Comparison of ENCODE assay signal across 18 cellular contexts in genomic region chr9:124452841-124453585, GRCh38. TPM values are rescaled to one million over a fixed set of nuclear protein-coding genes. Genes with fewer than 3 reads are reported as not detected.
DNase-seq lines count a peak whose midpoint lies in the region; ATAC-seq, FAIRE-seq and TF ChIP-seq lines count a peak whose summit lies in the region.
"Had no signal": no experiment of that assay in that cellular context is flagged by ENCODE, and none has a peak within 500 bp of the region (broad histone marks: within the 10 kb centered on the region; RNA-seq: fewer than 3 reads in every experiment).

No MANE protein-coding gene starts in this region.

- H2AFZ ChIP-seq in H1 (ENCODE audit: low read length) (no peak overlapping the region; the same call in 1 of the 2 replicates), mesenchymal stem cell (ENCODE audit: low read depth, low read length) (no peak overlapping the region)

- no peak overlapping the region for H2BK5ac ChIP-seq in H1 (ENCODE audit: low read depth, low read length)
- no peak overlapping the region for H2BK5ac ChIP-seq in mesenchymal stem cell (ENCODE audit: low read depth, low read length, poor library complexity, severe bottlenecking)

- H3K18ac ChIP-seq in H1 (ENCODE audit: extremely low read depth, low read length) (peak overlapping the region; percentile 48; the same call in 1 of the 2 replicates), mesenchymal stem cell (ENCODE audit: low read depth in 1 of 2, low read length in 2 of 2) (no peak overlapping the region)

- no peaks in the 10 kb centered on the region for H3K79me2 ChIP-seq in H1 (ENCODE audit: control insufficient read depth in 1 of 2, insufficient read depth in 2 of 2, low read length in 2 of 2)

- H3K9me3 ChIP-seq in H1 (ENCODE audit: insufficient read depth in 2 of 2, low read depth in 1 of 2, low read length in 1 of 2) (peaks cover 0 to 4% of the 10 kb centered on the region in 2 experiments; a peak in 2 of 4 replicates), mesenchymal stem cell (ENCODE audit: control insufficient read depth, low read length) (no peaks in the 10 kb centered on the region)

- H3K4me1 ChIP-seq in H1 (replicated peaks in 1 of 4; ENCODE audit: control insufficient read depth in 3 of 4, insufficient read depth in 4 of 4, low read length in 3 of 4) (peaks cover 0 to 16% (median 15%) of the 10 kb centered on the region in 4 experiments; a peak in 6 of 7 replicates), mesenchymal stem cell (ENCODE audit: control insufficient read depth, insufficient read depth, low read depth, low read length) (peaks cover 16% of the 10 kb centered on the region)

- no peak for TF ChIP-seq RAD21 in H1 (IDR thresholded peaks at IDR 0.05 in 1 of 2, conservative IDR thresholded peaks at IDR 0.05 in 1 of 2; ENCODE audit: low read depth in 2 of 2, low read length in 2 of 2)

- H3K4ac ChIP-seq in H1 (replicated peaks; ENCODE audit: insufficient read length, low read depth, low read length) (no peak overlapping the region), mesenchymal stem cell (ENCODE audit: low read depth in 1 of 2, low read length in 2 of 2) (no peak overlapping the region)

- H3K36me3 ChIP-seq in H1 (ENCODE audit: control insufficient read depth in 2 of 4, insufficient read depth in 4 of 4, low read length in 3 of 4) (peaks cover 0 to 3% (median 0%) of the 10 kb centered on the region in 4 experiments; a peak in 1 of 8 replicates), mesenchymal stem cell (ENCODE audit: control insufficient read depth in 1 of 2, insufficient read depth in 2 of 2, low read depth in 1 of 2, low read length in 2 of 2) (peaks cover 0 to 2% of the 10 kb centered on the region in 2 experiments)
- H3K36me3 ChIP-seq: gastroesophageal sphincter had no signal

- H2AK5ac ChIP-seq in H1 (ENCODE audit: low read depth, low read length) (no peak overlapping the region), mesenchymal stem cell (ENCODE audit: low read length, severe bottlenecking) (no peak overlapping the region)

- H3K56ac ChIP-seq in H1 (replicated peaks; ENCODE audit: insufficient read length, low read depth, low read length): no peak overlapping the region

- intact Hi-C loops in natural killer cell (cut with micrococcal nuclease): no loop called here

- H3K9me3 Mint-ChIP-seq in natural killer cell treated with Interleukin-12 subunit alpha and Interleukin-12 subunit beta and Interleukin-15 and Interleukin-18, amount 100 ng/mL, for 72 hours: no peaks in the 10 kb centered on the region
- H3K9me3 Mint-ChIP-seq in natural killer cell: no peaks in the 10 kb centered on the region
- H3K9me3 Mint-ChIP-seq in activated CD8-positive, alpha-beta T cell treated with anti-CD3 and anti-CD28 coated beads, Interleukin-2, amount 10 ng/mL, durations not matched to agents 7 days and 5 days (ENCODE audit: insufficient read depth): no peaks in the 10 kb centered on the region
- H3K9me3 Mint-ChIP-seq: activated B cell treated with CpG ODN at 0.5 μM for 24 hours, T-cell had no signal

- TF ChIP-seq EP300 in H1 (IDR thresholded peaks at IDR 0.05; ENCODE audit: borderline replicate concordance in 1 of 2, low read depth in 2 of 2, low read length in 2 of 2): no peak

- H2BK12ac ChIP-seq in H1 (ENCODE audit: low read depth, low read length): 0 out of 2 replicates have a peak overlapping the region, but pooled peaks have one; percentile 39
- no peak overlapping the region for H2BK12ac ChIP-seq in mesenchymal stem cell (ENCODE audit: low read length in 2 of 2)

- H3K4me2 ChIP-seq in H1 (ENCODE audit: insufficient read depth in 1 of 2, low read depth in 2 of 2, low read length in 2 of 2) (peak overlapping the region; percentile 51 to 75), mesenchymal stem cell (ENCODE audit: low read length, poor library complexity, severe bottlenecking) (peak overlapping the region; percentile 12)

- H3K36me3 Mint-ChIP-seq in natural killer cell treated with Interleukin-12 subunit alpha and Interleukin-12 subunit beta and Interleukin-15 and Interleukin-18, amount 100 ng/mL, for 72 hours: no peaks in the 10 kb centered on the region
- no peaks in the 10 kb centered on the region for H3K36me3 Mint-ChIP-seq in natural killer cell
- H3K36me3 Mint-ChIP-seq in activated CD8-positive, alpha-beta T cell treated with anti-CD3 and anti-CD28 coated beads, Interleukin-2, amount 10 ng/mL, durations not matched to agents 7 days and 5 days (ENCODE audit: low read depth): no peaks in the 10 kb centered on the region
- H3K36me3 Mint-ChIP-seq: T-cell had no signal

- H3K23me2 ChIP-seq in H1 (ENCODE audit: low read depth, low read length): peaks cover 13% of the 10 kb centered on the region; the same call in 1 of the 2 replicates

- H3K27ac ChIP-seq in H1 (ENCODE audit: low read depth, low read length) (no peak overlapping the region), mesenchymal stem cell (ENCODE audit: low read length, poor library complexity, severe bottlenecking) (no peak overlapping the region)
- H3K27ac ChIP-seq: gastroesophageal sphincter had no signal

- no peaks in the 10 kb centered on the region for H4K20me1 ChIP-seq in H1 (replicated peaks in 1 of 2; ENCODE audit: control insufficient read depth in 1 of 2, insufficient read depth in 2 of 2, low read length in 2 of 2)

- H3K9ac ChIP-seq in H1 (replicated peaks in 1 of 4; ENCODE audit: extremely low read depth in 1 of 4, low read depth in 3 of 4, low read length in 3 of 4): no peak overlapping the region; a peak in 1 of 7 replicates
- no peak overlapping the region for H3K9ac ChIP-seq in mesenchymal stem cell (ENCODE audit: low read length)

- peak; percentile 44 for DNase-seq in natural killer cell treated with Interleukin-12 subunit alpha and Interleukin-12 subunit beta and Interleukin-15 and Interleukin-18, amount 100 ng/mL, for 72 hours (ENCODE audit: low spot score)
- DNase-seq in natural killer cell (no peak), H1 (ENCODE audit: low read depth in 1 of 2, low spot score in 2 of 2) (no peak), mesenchymal stem cell (no peak), foreskin melanocyte (no peak), kidney tubule cell (ENCODE audit: low spot score) (no peak), SIG-M5 treated with dmso at 0.1 percent for 504 hours (lab: John Stamatoyannopoulos, UW; ENCODE audit: unreplicated experiment) (no peak)
- no peak for DNase-seq in activated CD8-positive, alpha-beta T cell treated with anti-CD3 and anti-CD28 coated beads, Interleukin-2, amount 10 ng/mL, durations not matched to agents 7 days and 5 days
- DNase-seq: activated B cell treated with CpG ODN at 0.5 μM for 24 hours, NCI-H2029, NCI-H526 treated with DMSO at 0.1 percent for 48 hours, T-cell had no signal

- H3K27me3 ChIP-seq in H1 (replicated peaks in 1 of 4; ENCODE audit: control insufficient read depth in 3 of 4, extremely low read depth in 1 of 4, insufficient read depth in 3 of 4, low read length in 3 of 4): peaks cover 10 to 33% (median 25%) of the 10 kb centered on the region in 4 experiments
- H3K27me3 ChIP-seq in mesenchymal stem cell (ENCODE audit: control insufficient read depth in 1 of 2, insufficient read depth in 1 of 2, low read length in 2 of 2): peaks cover 64 to 72% of the 10 kb centered on the region in 2 experiments

- H3K23ac ChIP-seq in H1 (ENCODE audit: insufficient read length): no peak overlapping the region
- H3K23ac ChIP-seq in mesenchymal stem cell (ENCODE audit: low read length in 2 of 2): peak overlapping the region in 1 of 2 experiments; percentile 63

- TF ChIP-seq CTCF in natural killer cell (IDR thresholded peaks at IDR 0.05) (no peak), H1 (IDR thresholded peaks at IDR 0.05; ENCODE audit: control extremely low read depth in 1 of 3, insufficient read depth in 1 of 3, low read depth in 1 of 3, low read length in 3 of 3) (no peak)

- H2BK15ac ChIP-seq in H1 (ENCODE audit: low read length): peak overlapping the region; percentile 95
- H2BK15ac ChIP-seq in mesenchymal stem cell (ENCODE audit: low read depth, poor library complexity, severe bottlenecking): no peak overlapping the region

- H3K4me1 Mint-ChIP-seq in natural killer cell treated with Interleukin-12 subunit alpha and Interleukin-12 subunit beta and Interleukin-15 and Interleukin-18, amount 100 ng/mL, for 72 hours (ENCODE audit: low read depth in 2 of 2): no peaks in the 10 kb centered on the region
- H3K4me1 Mint-ChIP-seq in natural killer cell: no peaks in the 10 kb centered on the region
- no peaks in the 10 kb centered on the region for H3K4me1 Mint-ChIP-seq in activated CD8-positive, alpha-beta T cell treated with anti-CD3 and anti-CD28 coated beads, Interleukin-2, amount 10 ng/mL, durations not matched to agents 7 days and 5 days (ENCODE audit: low read depth)
- H3K4me1 Mint-ChIP-seq: activated B cell treated with CpG ODN at 0.5 μM for 24 hours had no signal

- no peak overlapping the region for H4K5ac ChIP-seq in H1 (ENCODE audit: insufficient read length, low read depth, low read length)

- no peak for TF ChIP-seq POLR2A in H1 (IDR thresholded peaks at IDR 0.05; ENCODE audit: control extremely low read depth in 1 of 2, low read depth in 2 of 2, low read length in 2 of 2)

- no peak for FAIRE-seq in H1 (lab: Jason Lieb, UNC)
- FAIRE-seq: RCC 7860 had no signal

- POLR2A ChIA-PET in H1 (lab: Charles Lee; ENCODE audit: partially characterized antibody): interaction anchor here (0.7 to 2.2 kb wide), 4 partner anchors 13 to 25 kb away, joined by 3 to 9 read pairs (median 3); no protein-coding TSS in a partner anchor
- POLR2A ChIA-PET in activated CD8-positive, alpha-beta T cell treated with anti-CD3 and anti-CD28 coated beads, Interleukin-2, amount 10 ng/mL, durations not matched to agents 7 days and 5 days (lab: Charles Lee): no interaction called here

- H3K4me3 ChIP-seq in H1 (ENCODE audit: extremely low read depth in 1 of 4, insufficient read depth in 2 of 4, low read depth in 3 of 4, low read length in 4 of 4) (peak overlapping the region; percentile 29 to 59 (median 29); a peak in 6 of 8 replicates), mesenchymal stem cell (ENCODE audit: insufficient read depth in 1 of 2, low read depth in 1 of 2, low read length in 2 of 2) (peak overlapping the region in 1 of 2 experiments; percentile 11)

- H3K27ac Mint-ChIP-seq in natural killer cell treated with Interleukin-12 subunit alpha and Interleukin-12 subunit beta and Interleukin-15 and Interleukin-18, amount 100 ng/mL, for 72 hours: no peak overlapping the region
- no peak overlapping the region for H3K27ac Mint-ChIP-seq in natural killer cell
- H3K27ac Mint-ChIP-seq in activated CD8-positive, alpha-beta T cell treated with anti-CD3 and anti-CD28 coated beads, Interleukin-2, amount 10 ng/mL, durations not matched to agents 7 days and 5 days: no peak overlapping the region
- H3K27ac Mint-ChIP-seq: activated B cell treated with CpG ODN at 0.5 μM for 24 hours, T-cell had no signal

- no peak overlapping the region for H4K91ac ChIP-seq in H1 (replicated peaks; ENCODE audit: insufficient read length, low read length)
- peak overlapping the region; percentile 31 for H4K91ac ChIP-seq in mesenchymal stem cell (ENCODE audit: low read length)

- H3K79me1 ChIP-seq in H1 (ENCODE audit: low read depth, low read length) (no peaks in the 10 kb centered on the region), mesenchymal stem cell (replicated peaks; ENCODE audit: low read length, poor library complexity, severe bottlenecking) (no peaks in the 10 kb centered on the region)

- CTCF ChIA-PET in H1 (lab: Charles Lee; ENCODE audit: partially characterized antibody): interaction anchor here (0.6 to 6.6 kb wide), 11 partner anchors 8 to 414 kb away, joined by 3 to 35 read pairs (median 4); no protein-coding TSS in a partner anchor
- CTCF ChIA-PET in activated CD8-positive, alpha-beta T cell treated with anti-CD3 and anti-CD28 coated beads, Interleukin-2, amount 10 ng/mL, durations not matched to agents 7 days and 5 days (lab: Charles Lee): no interaction called here

- H2BK120ac ChIP-seq in H1 (replicated peaks; ENCODE audit: low read depth, low read length) (no peak overlapping the region), mesenchymal stem cell (ENCODE audit: low read depth, low read length) (no peak overlapping the region)

- H3K4me3 Mint-ChIP-seq in natural killer cell treated with Interleukin-12 subunit alpha and Interleukin-12 subunit beta and Interleukin-15 and Interleukin-18, amount 100 ng/mL, for 72 hours: no peak overlapping the region
- no peak overlapping the region for H3K4me3 Mint-ChIP-seq in natural killer cell
- no peak overlapping the region for H3K4me3 Mint-ChIP-seq in activated CD8-positive, alpha-beta T cell treated with anti-CD3 and anti-CD28 coated beads, Interleukin-2, amount 10 ng/mL, durations not matched to agents 7 days and 5 days
- H3K4me3 Mint-ChIP-seq: activated B cell treated with CpG ODN at 0.5 μM for 24 hours, T-cell had no signal

- ATAC-seq in natural killer cell treated with Interleukin-12 subunit alpha and Interleukin-12 subunit beta and Interleukin-15 and Interleukin-18, amount 100 ng/mL, for 72 hours: no peak
- ATAC-seq in natural killer cell: no peak
- no peak for ATAC-seq in activated CD8-positive, alpha-beta T cell treated with anti-CD3 and anti-CD28 coated beads, Interleukin-2, amount 10 ng/mL, durations not matched to agents 7 days and 5 days
- ATAC-seq: gastroesophageal sphincter, T-cell had no signal

- no peak overlapping the region for H2BK20ac ChIP-seq in H1 (ENCODE audit: low read length)

- H3K27me3 Mint-ChIP-seq in natural killer cell treated with Interleukin-12 subunit alpha and Interleukin-12 subunit beta and Interleukin-15 and Interleukin-18, amount 100 ng/mL, for 72 hours: peaks cover 0 to 15% of the 10 kb centered on the region in 2 donors
- peaks cover 14 to 30% of the 10 kb centered on the region in 2 donors for H3K27me3 Mint-ChIP-seq in natural killer cell (ENCODE audit: low read depth in 2 of 2)
- peaks cover 27% of the 10 kb centered on the region for H3K27me3 Mint-ChIP-seq in activated CD8-positive, alpha-beta T cell treated with anti-CD3 and anti-CD28 coated beads, Interleukin-2, amount 10 ng/mL, durations not matched to agents 7 days and 5 days (ENCODE audit: low read depth)

- WGBS in H1 (ENCODE audit: extremely low coverage in 1 of 2, insufficient coverage in 1 of 2, insufficient read length in 1 of 2, insufficient replicate concordance in 2 of 2, low coverage in 1 of 2, low lambda C conversion rate in 2 of 2, missing lambda C conversion rate in 1 of 2), 2 experiments: 71% methylated on average over 67 of the region's 85 CpGs; no CpG with 5 or more reads in 1 of the 2 experiments
- 52% methylated on average over 84 of the region's 85 CpGs for WGBS in mesenchymal stem cell

- H3K14ac ChIP-seq in H1 (ENCODE audit: insufficient read length) (no peak overlapping the region), mesenchymal stem cell (ENCODE audit: low read length in 2 of 2) (no peak overlapping the region)

- peak overlapping the region; percentile 71 for H4K8ac ChIP-seq in H1 (ENCODE audit: extremely low read depth, insufficient read depth, low read length)
- H4K8ac ChIP-seq in mesenchymal stem cell (ENCODE audit: low read length): no peak overlapping the region

RNA-seq across cellular contexts. Expression of gene ADGRD2, which starts 2.8 kb away (rescaled TPM):
- not detected for total RNA-seq in natural killer cell treated with Interleukin-12 subunit alpha and Interleukin-12 subunit beta and Interleukin-15 and Interleukin-18, amount 100 ng/mL, for 72 hours
- total RNA-seq in natural killer cell: not detected
- total RNA-seq in H1 (2021; fragmentation: NEBNext Ultra II Directional; extraction: Animal tissue kit (Norgen Biotek cat#: 25700)): 1.1 and 1.4 TPM in 2 replicates
- 0.41 and 1.2 TPM in 2 replicates for polyA plus RNA-seq in H1 (2011; rRNA removed)
- polyA plus RNA-seq in H1 (2011; cell fraction: cytosol; rRNA removed): 0.97 TPM
- polyA plus RNA-seq in H1 (2011; cell fraction: nucleus; rRNA removed): 6.4 TPM
- polyA plus RNA-seq in H1 (2012, experiment 1 of 2): 0.18 to 1.4 TPM (median 0.68 TPM) in 4 replicates
- 0.13 TPM for polyA plus RNA-seq in H1 (2012, experiment 2 of 2)
- 0.36 TPM for polyA plus RNA-seq in H1 (2013, experiment 1 of 2)
- 0.42 TPM for polyA plus RNA-seq in H1 (2013, experiment 2 of 2)
- polyA minus RNA-seq in H1 (2011; rRNA and poly(A)+ RNA removed): 0.32 and 2.0 TPM in 2 replicates
- 2.3 TPM for polyA minus RNA-seq in H1 (2011; cell fraction: cytosol; rRNA and poly(A)+ RNA removed)
- 4.8 TPM for polyA minus RNA-seq in H1 (2011; cell fraction: nucleus; rRNA and poly(A)+ RNA removed)
- not detected for polyA plus RNA-seq in mesenchymal stem cell (2013, experiment 1 of 2)
- not detected for polyA plus RNA-seq in mesenchymal stem cell (2013, experiment 2 of 2)
- not detected for total RNA-seq in activated CD8-positive, alpha-beta T cell treated with anti-CD3 and anti-CD28 coated beads, Interleukin-2, amount 10 ng/mL, durations not matched to agents 7 days and 5 days
- total RNA-seq: activated B cell treated with CpG ODN at 0.5 μM for 24 hours, gastroesophageal sphincter, HT-29, kidney epithelial cell, pulmonary artery endothelial cell, subcutaneous adipose tissue, T-cell had no signal

RNA-seq across cellular contexts. Expression of gene PSMB7, which starts 37.8 kb away (rescaled TPM):
- 100 to 1,000 TPM; 145 to 147 TPM for total RNA-seq in natural killer cell treated with Interleukin-12 subunit alpha and Interleukin-12 subunit beta and Interleukin-15 and Interleukin-18, amount 100 ng/mL, for 72 hours
- total RNA-seq in natural killer cell: 10 to 100 TPM; 75.6 to 75.9 (median 75.8) TPM
- total RNA-seq in H1 (2021; fragmentation: NEBNext Ultra II Directional; extraction: Animal tissue kit (Norgen Biotek cat#: 25700)): 219 and 222 TPM in 2 replicates
- polyA plus RNA-seq in H1 (2011; rRNA removed): 213 and 357 TPM in 2 replicates
- 297 TPM for polyA plus RNA-seq in H1 (2011; cell fraction: cytosol; rRNA removed)
- 129 TPM for polyA plus RNA-seq in H1 (2011; cell fraction: nucleus; rRNA removed)
- 339 to 357 TPM (median 351 TPM) in 4 replicates for polyA plus RNA-seq in H1 (2012, experiment 1 of 2)
- polyA plus RNA-seq in H1 (2012, experiment 2 of 2): 227 TPM
- 173 TPM for polyA plus RNA-seq in H1 (2013, experiment 1 of 2)
- polyA plus RNA-seq in H1 (2013, experiment 2 of 2): 175 TPM
- polyA minus RNA-seq in H1 (2011; rRNA and poly(A)+ RNA removed): 273 and 298 TPM in 2 replicates
- 106 TPM for polyA minus RNA-seq in H1 (2011; cell fraction: cytosol; rRNA and poly(A)+ RNA removed)
- 89.9 TPM for polyA minus RNA-seq in H1 (2011; cell fraction: nucleus; rRNA and poly(A)+ RNA removed)
- 179 TPM for polyA plus RNA-seq in mesenchymal stem cell (2013, experiment 1 of 2)
- 183 TPM for polyA plus RNA-seq in mesenchymal stem cell (2013, experiment 2 of 2)
- total RNA-seq in activated CD8-positive, alpha-beta T cell treated with anti-CD3 and anti-CD28 coated beads, Interleukin-2, amount 10 ng/mL, durations not matched to agents 7 days and 5 days: 100 to 1,000 TPM; 114 to 119 TPM

RNA-seq across cellular contexts. Expression of gene NR5A1, which starts 54.2 kb away (rescaled TPM):
- not detected for total RNA-seq in natural killer cell treated with Interleukin-12 subunit alpha and Interleukin-12 subunit beta and Interleukin-15 and Interleukin-18, amount 100 ng/mL, for 72 hours
- not detected for total RNA-seq in natural killer cell
- total RNA-seq in H1 (2021; fragmentation: NEBNext Ultra II Directional; extraction: Animal tissue kit (Norgen Biotek cat#: 25700)): 0.42 and 0.58 TPM in 2 replicates
- polyA plus RNA-seq in H1 (2011; rRNA removed): 0.29 and 0.74 TPM in 2 replicates
- polyA plus RNA-seq in H1 (2011; cell fraction: cytosol; rRNA removed): 0.34 TPM
- 0.37 TPM for polyA plus RNA-seq in H1 (2011; cell fraction: nucleus; rRNA removed)
- polyA plus RNA-seq in H1 (2012, experiment 1 of 2): 0.27 to 0.74 TPM (median 0.45 TPM) in 3 of 4 replicates, not detected in the other
- 0.16 TPM for polyA plus RNA-seq in H1 (2012, experiment 2 of 2)
- polyA plus RNA-seq in H1 (2013, experiment 1 of 2): 0.22 TPM
- 0.17 TPM for polyA plus RNA-seq in H1 (2013, experiment 2 of 2)
- 0.47 and 0.90 TPM in 2 replicates for polyA minus RNA-seq in H1 (2011; rRNA and poly(A)+ RNA removed)
- polyA minus RNA-seq in H1 (2011; cell fraction: cytosol; rRNA and poly(A)+ RNA removed): not detected
- polyA minus RNA-seq in H1 (2011; cell fraction: nucleus; rRNA and poly(A)+ RNA removed): 0.30 TPM
- polyA plus RNA-seq in mesenchymal stem cell (2013, experiment 1 of 2): not detected
- polyA plus RNA-seq in mesenchymal stem cell (2013, experiment 2 of 2): not detected
- total RNA-seq in activated CD8-positive, alpha-beta T cell treated with anti-CD3 and anti-CD28 coated beads, Interleukin-2, amount 10 ng/mL, durations not matched to agents 7 days and 5 days: not detected
- total RNA-seq: activated B cell treated with CpG ODN at 0.5 μM for 24 hours, gastroesophageal sphincter, kidney epithelial cell, pulmonary artery endothelial cell, subcutaneous adipose tissue had no signal
